8 cellular contexts compared by ENCODE assay signal in genomic region chr10:29239569-29240472, GRCh38. TPM values are rescaled to one million over a fixed set of nuclear protein-coding genes. Genes with fewer than 3 reads are reported as not detected.
DNase-seq lines count a peak whose midpoint lies in the region; ATAC-seq and TF ChIP-seq lines count a peak whose summit lies in the region.

No MANE protein-coding gene starts in this region.

- TF ChIP-seq CTCF in HEK293 (tag by site-specific recombination; IDR thresholded peaks at IDR 0.05) (no peak), SU-DHL-6 (IDR thresholded peaks at IDR 0.05; ENCODE audit: insufficient read depth, low read length, poor library complexity, severe bottlenecking) (peak; percentile 16)

- ATAC-seq in HG03045 (IDR thresholded peaks at IDR 0.05; ENCODE audit: unreplicated experiment) = no peak

- no peaks in the 10 kb centered on the region for H3F3A ChIP-seq in SU-DHL-6 (ENCODE audit: insufficient read depth)

- H3K4me1 ChIP-seq in HEK293 (ENCODE audit: control insufficient read depth, insufficient read depth, low read length) = no peaks in the 10 kb centered on the region

- H3K4me3 ChIP-seq in HEK293 (ENCODE audit: low read depth, low read length) (no peak overlapping the region), SU-DHL-6 (ENCODE audit: insufficient read depth, low read length, poor library complexity, severe bottlenecking) (no peak overlapping the region)

- DNase-seq in D341Med (ENCODE audit: low spot score) (peak; percentile 59), islet precursor cell (peak; percentile 75), posterior vena cava (ENCODE audit: low spot score) (no peak)
- no peak for DNase-seq in activated CD4-positive, alpha-beta T cell treated with anti-CD3 and anti-CD28 coated beads for 4 hours
- no peak for DNase-seq in central memory CD4-positive, alpha-beta T cell

- H3K9me2 ChIP-seq in SU-DHL-6 (replicated peaks; ENCODE audit: insufficient read depth, low read length) = no peaks in the 10 kb centered on the region

- H3K79me2 ChIP-seq in SU-DHL-6 (ENCODE audit: insufficient read depth, low read length) = no peaks in the 10 kb centered on the region

- intact Hi-C loops in posterior vena cava (cut with DNase I) = no loop called here

- no peak overlapping the region for H3K9ac ChIP-seq in SU-DHL-6 (ENCODE audit: low read length)

- no peaks in the 10 kb centered on the region for H3K36me3 ChIP-seq in HEK293 (ENCODE audit: control insufficient read depth in 2 of 2, insufficient read depth in 1 of 2, low read length in 2 of 2)
- no peaks in the 10 kb centered on the region for H3K36me3 ChIP-seq in SU-DHL-6 (ENCODE audit: low read length)

- no peaks in the 10 kb centered on the region for H3K27me3 ChIP-seq in SU-DHL-6 (ENCODE audit: low read length)

- no peaks in the 10 kb centered on the region for H4K20me1 ChIP-seq in SU-DHL-6 (ENCODE audit: low read depth, low read length)

- CTCF ChIA-PET in HEK293 (lab: Yijun Ruan, JAX) = interaction anchor here (0.6 to 3.4 kb wide), 23 partner anchors 9 to 829 kb away, joined by 3 to 49 read pairs (median 4); no protein-coding TSS in a partner anchor

- H2AFZ ChIP-seq in SU-DHL-6 (ENCODE audit: low read depth, low read length, severe bottlenecking) = no peak overlapping the region

- no peak overlapping the region for H3K27ac ChIP-seq in HEK293 (ENCODE audit: extremely low read depth, low read depth, low read length)
- no peak overlapping the region for H3K27ac ChIP-seq in SU-DHL-6 (ENCODE audit: low read depth, low read length)

- no peaks in the 10 kb centered on the region for H3K9me3 ChIP-seq in HEK293 (ENCODE audit: control insufficient read depth, insufficient read depth, low read depth, low read length)
- H3K9me3 ChIP-seq in SU-DHL-6 (ENCODE audit: insufficient read depth, low read length) = no peaks in the 10 kb centered on the region

- POLR2A ChIA-PET in HEK293 (lab: Yijun Ruan, JAX) = no interaction called here

- H3K4me2 ChIP-seq in SU-DHL-6 (ENCODE audit: low read depth, low read length, poor library complexity, severe bottlenecking) = no peak overlapping the region

TF ChIP-seq in HEK293, 187 proteins besides CTCF, POLR2A, EP300 and RAD21:
- TF ChIP-seq ZBTB8A (tag by site-specific recombination; IDR thresholded peaks at IDR 0.05) (no peak), ZBTB48 (tag by site-specific recombination; IDR thresholded peaks at IDR 0.05) (peak; percentile 96), ZNF366 (tag by site-specific recombination; conservative IDR thresholded peaks at IDR 0.05) (no peak), MZF1 (tag by site-specific recombination; IDR thresholded peaks at IDR 0.05; ENCODE audit: borderline replicate concordance) (peak; percentile 44; the same call in 1 of the 2 replicates), ZSCAN30 (tag by site-specific recombination; IDR thresholded peaks at IDR 0.05) (peak; percentile 47; the same call in 1 of the 2 replicates), IKZF3 (tag by site-specific recombination; IDR thresholded peaks at IDR 0.05) (0 out of 2 replicates have a peak, but pooled peaks have one; percentile 39), TRIM28 (IDR thresholded peaks at IDR 0.05; ENCODE audit: borderline replicate concordance, low read length) (0 out of 2 replicates have a peak, but pooled peaks have one; percentile 55), ZNF2 (tag by site-specific recombination; IDR thresholded peaks at IDR 0.05) (peak; percentile 65; the same call in 1 of the 2 replicates), ZNF660 (tag by site-specific recombination; IDR thresholded peaks at IDR 0.05) (0 out of 2 replicates have a peak, but pooled peaks have one; percentile 32), ZFP37 (tag by site-specific recombination; IDR thresholded peaks at IDR 0.05) (0 out of 2 replicates have a peak, but pooled peaks have one; percentile 17), ZNF580 (tag by site-specific recombination; IDR thresholded peaks at IDR 0.05) (peak; percentile 41; the same call in 1 of the 2 replicates), ZNF654 (tag by site-specific recombination; IDR thresholded peaks at IDR 0.05; ENCODE audit: low read depth) (peak; percentile 77)
- TF ChIP-seq, protein P1, sequence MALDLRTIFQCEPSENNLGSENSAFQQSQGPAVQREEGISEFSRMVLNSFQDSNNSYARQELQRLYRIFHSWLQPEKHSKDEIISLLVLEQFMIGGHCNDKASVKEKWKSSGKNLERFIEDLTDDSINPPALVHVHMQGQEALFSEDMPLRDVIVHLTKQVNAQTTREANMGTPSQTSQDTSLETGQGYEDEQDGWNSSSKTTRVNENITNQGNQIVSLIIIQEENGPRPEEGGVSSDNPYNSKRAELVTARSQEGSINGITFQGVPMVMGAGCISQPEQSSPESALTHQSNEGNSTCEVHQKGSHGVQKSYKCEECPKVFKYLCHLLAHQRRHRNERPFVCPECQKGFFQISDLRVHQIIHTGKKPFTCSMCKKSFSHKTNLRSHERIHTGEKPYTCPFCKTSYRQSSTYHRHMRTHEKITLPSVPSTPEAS (tag by site-specific recombination; IDR thresholded peaks at IDR 0.05) = no peak

RNA-seq across cellular contexts. Expression of gene LYZL1, which starts 49.0 kb away (rescaled TPM):
- total RNA-seq in posterior vena cava = not detected

Comparison
In these comparisons a context has a peak if more than half of its experiments do, and no peak if none do; other contexts are left out.
1. DNase-seq: peak in D341Med (single experiment) and islet precursor cell (single experiment); none in activated CD4-positive, alpha-beta T cell treated with anti-CD3 and anti-CD28 coated beads for 4 hours (0 of 2), central memory CD4-positive, alpha-beta T cell (single experiment) and posterior vena cava (single experiment).